Comparison of ENCODE assay signal across 18 cellular contexts in genomic region chr21:37270576-37271365, GRCh38. TPM values are rescaled to one million over a fixed set of nuclear protein-coding genes. Genes with fewer than 3 reads are reported as not detected.
A peak's percentile ranks its signal among the peaks of the same experiment; 100 is the strongest.
DNase-seq lines count a peak whose midpoint lies in the region; ATAC-seq and TF ChIP-seq lines count a peak whose summit lies in the region.
"Had no signal": no experiment of that assay in that cellular context is flagged by ENCODE, and none has a peak within 500 bp of the region (broad histone marks: within the 10 kb centered on the region; RNA-seq: fewer than 3 reads in every experiment).

No MANE protein-coding gene starts in this region.

- H2BK15ac ChIP-seq in H9 (ENCODE audit: low read depth, low read length): no peak overlapping the region

- H3K18ac ChIP-seq in H9 (ENCODE audit: insufficient read length, low read depth, low read length): no peak overlapping the region

- no peaks in the 10 kb centered on the region for H4K20me1 ChIP-seq in H9 (ENCODE audit: control insufficient read depth, insufficient read depth, insufficient read length)

- no peak overlapping the region for H4K5ac ChIP-seq in H9 (ENCODE audit: insufficient read length, low read depth, low read length)

- H3K56ac ChIP-seq in H9 (ENCODE audit: insufficient read length, low read depth, low read length): no peak overlapping the region

- no peak for TF ChIP-seq CTCF in C4-2B (conservative IDR thresholded peaks at IDR 0.05)
- TF ChIP-seq CTCF in LNCaP clone FGC (IDR thresholded peaks at IDR 0.05; ENCODE audit: control insufficient read depth, extremely low read depth, insufficient read depth): no peak
- no peak for TF ChIP-seq CTCF in epithelial cell of esophagus (IDR thresholded peaks at IDR 0.05; ENCODE audit: insufficient read depth, low read depth, low read length, missing control alignments)
- TF ChIP-seq CTCF in mesothelial cell of epicardium (IDR thresholded peaks at IDR 0.05; ENCODE audit: unreplicated experiment): no peak
- no peak for TF ChIP-seq CTCF in psoas muscle (IDR thresholded peaks at IDR 0.05)
- TF ChIP-seq CTCF in H9 (conservative IDR thresholded peaks at IDR 0.05): no peak

- H3K27me3 ChIP-seq in psoas muscle (ENCODE audit: insufficient read depth in 3 of 3, low read length in 2 of 3): no peaks in the 10 kb centered on the region
- H3K27me3 ChIP-seq in H9 (ENCODE audit: insufficient read depth, low read length): no peaks in the 10 kb centered on the region

- H3K27ac Mint-ChIP-seq in mesothelial cell of epicardium: peak overlapping the region; percentile 2
- H3K27ac Mint-ChIP-seq in H9: peak overlapping the region in 1 of 3 experiments; percentile 53; a peak in 1 of 7 replicates

- H4K8ac ChIP-seq in H9 (replicated peaks; ENCODE audit: insufficient read length, low read depth, low read length): no peak overlapping the region

- H2AK5ac ChIP-seq in H9 (ENCODE audit: insufficient read length, low read length): no peak overlapping the region

- H3K4me2 ChIP-seq in H9 (ENCODE audit: insufficient read depth, insufficient read length, low read length): no peak overlapping the region
- H3K4me2 ChIP-seq: A549 had no signal

- no peak overlapping the region for H3K9ac ChIP-seq in H9 (ENCODE audit: extremely low read depth, insufficient read length, low read length)

- no peaks in the 10 kb centered on the region for H3K9me3 ChIP-seq in psoas muscle
- no peaks in the 10 kb centered on the region for H3K9me3 ChIP-seq in H9 (ENCODE audit: control insufficient read depth, low read depth, low read length)
- H3K9me3 ChIP-seq: A549 had no signal

- H3K4me1 Mint-ChIP-seq in mesothelial cell of epicardium (peaks cover 28% of the 10 kb centered on the region), H9 (peaks cover 14 to 23% of the 10 kb centered on the region in 2 experiments)

- no peak overlapping the region for H2BK5ac ChIP-seq in H9 (ENCODE audit: insufficient read length, low read length)

- no peak overlapping the region for H3K14ac ChIP-seq in H9 (ENCODE audit: insufficient read depth, low read length)

- H3T11ph ChIP-seq in H9 (ENCODE audit: low read length): no peak overlapping the region

- H3K4ac ChIP-seq in H9 (ENCODE audit: low read depth, low read length): no peak overlapping the region

- no peak for ATAC-seq in psoas muscle
- ATAC-seq in HG02610 (IDR thresholded peaks at IDR 0.05; ENCODE audit: unreplicated experiment): no peak
- ATAC-seq: A549 had no signal

- peaks cover 9% of the 10 kb centered on the region for H3K23me2 ChIP-seq in H9 (ENCODE audit: insufficient read length, low read depth, low read length, poor library complexity, severe bottlenecking)

- no peak overlapping the region for H2BK12ac ChIP-seq in H9 (ENCODE audit: insufficient read length, low read depth, low read length)

- H3K36me3 ChIP-seq in psoas muscle (ENCODE audit: insufficient read depth in 1 of 2, low read depth in 1 of 2): peaks cover 0 to 2% of the 10 kb centered on the region in 2 donors

- H3K9me3 Mint-ChIP-seq in mesothelial cell of epicardium (no peaks in the 10 kb centered on the region), H9 (no peaks in the 10 kb centered on the region; a peak in 1 of 5 replicates)

- H3K27me3 Mint-ChIP-seq in mesothelial cell of epicardium (ENCODE audit: low read depth) (no peaks in the 10 kb centered on the region), H9 (ENCODE audit: low read depth) (no peaks in the 10 kb centered on the region)

- H2BK20ac ChIP-seq in H9 (ENCODE audit: low read depth, low read length, poor library complexity, severe bottlenecking): no peak overlapping the region

- WGBS in psoas muscle, 3 donors: 77 to 94% (median 79%) methylated on average over 8 of the region's 8 CpGs
- WGBS in H9 (ENCODE audit: extremely low coverage, insufficient read length, low lambda C conversion rate): no CpG with 5 or more reads among the region's 8 CpGs

- H3K36me3 Mint-ChIP-seq in mesothelial cell of epicardium (no peaks in the 10 kb centered on the region), H9 (ENCODE audit: insufficient read depth in 1 of 3, low read depth in 3 of 3) (peaks cover 0 to 2% (median 0%) of the 10 kb centered on the region in 3 experiments; a peak in 2 of 7 replicates)

- H3K27ac ChIP-seq in C4-2B: peak overlapping the region; percentile 19; the same call in 1 of the 2 replicates
- no peak overlapping the region for H3K27ac ChIP-seq in psoas muscle
- H3K27ac ChIP-seq in H9 (ENCODE audit: insufficient read length, low read depth, low read length): no peak overlapping the region
- H3K27ac ChIP-seq: A549 had no signal

- no peak overlapping the region for H3K4me3 Mint-ChIP-seq in mesothelial cell of epicardium
- peak overlapping the region in 1 of 2 experiments; percentile 9; a peak in 2 of 5 replicates for H3K4me3 Mint-ChIP-seq in H9

- no peak overlapping the region for H2BK120ac ChIP-seq in H9 (ENCODE audit: low read depth, low read length, poor library complexity, severe bottlenecking)

- no peaks in the 10 kb centered on the region for H3K79me1 ChIP-seq in H9 (ENCODE audit: insufficient read depth, low read depth, low read length, poor library complexity, severe bottlenecking)

- intact Hi-C loops in psoas muscle (cut with DNase I): loop anchor here in 1 of 2 donors (10.0 kb wide), 1 partner anchor 64 kb away; no protein-coding TSS in a partner anchor

- H3K79me2 ChIP-seq in H9 (ENCODE audit: insufficient read depth, low read length): peaks cover 6% of the 10 kb centered on the region; the same call in 1 of the 2 replicates

- no peak overlapping the region for H2AFZ ChIP-seq in H9 (ENCODE audit: low read length)

- H3K4me1 ChIP-seq in psoas muscle (peaks cover 11% of the 10 kb centered on the region), H9 (ENCODE audit: insufficient read depth, low read length) (no peaks in the 10 kb centered on the region)

- no peak overlapping the region for H4K91ac ChIP-seq in H9 (ENCODE audit: insufficient read length, low read depth, low read length)

- DNase-seq in LNCaP clone FGC (ENCODE audit: low read depth) (peak; percentile 65), epithelial cell of esophagus (ENCODE audit: low read depth) (peak; percentile 80), mesothelial cell of epicardium (ENCODE audit: low spot score in 2 of 2, unreplicated experiment in 2 of 2) (no peak), psoas muscle (no peak), activated gamma-delta T cell (lab: John Stamatoyannopoulos, UW) (no peak), H9 (no peak)
- DNase-seq: C1 segment of cervical spinal cord; DMS79 treated with DMSO at 0.1 percent for 48 hours; H7; KBM-7; MV-4-11; NCI-H1694 treated with DMSO at 0.1 percent for 48 hours; NCI-H748 treated with DMSO at 0.1 percent for 48 hours; NK-92 treated with Interleukin-12 subunit alpha and Interleukin-12 subunit beta, amount 100 ng/mL, for 24 hours; Right ventricle myocardium superior had no signal

- no peak overlapping the region for H3K4me3 ChIP-seq in LNCaP clone FGC (ENCODE audit: low read depth, low read length)
- no peak overlapping the region for H3K4me3 ChIP-seq in epithelial cell of esophagus (ENCODE audit: low read length)
- H3K4me3 ChIP-seq in psoas muscle: no peak overlapping the region
- H3K4me3 ChIP-seq: A549 had no signal

- H3K23ac ChIP-seq in H9 (ENCODE audit: insufficient read length, low read depth, low read length): no peak overlapping the region

RNA-seq across cellular contexts. Expression of gene VPS26C, which starts 3.6 kb away (rescaled TPM):
- total RNA-seq in mesothelial cell of epicardium (37.6 to 45.0 TPM (median 42.4 TPM) in 3 replicates), psoas muscle (10 to 100 TPM; 32.7 to 58.4 (median 46.8) TPM), H9 (2021) (54.5 and 58.0 TPM in 2 replicates)
- polyA plus RNA-seq in psoas muscle: 10 to 100 TPM; 29.6 to 78.2 (median 52.5) TPM

Comparison
In these comparisons a context has a peak if more than half of its experiments do, and no peak if none do; other contexts are left out.
1. DNase-seq: peak in LNCaP clone FGC (single experiment) and epithelial cell of esophagus (single experiment); none in mesothelial cell of epicardium (0 of 2), psoas muscle (0 of 2), activated gamma-delta T cell (single experiment) and H9 (single experiment).